Comparison of ENCODE assay signal across 8 cellular contexts in genomic region chr12:8947737-8948136, GRCh38. TPM values are rescaled to one million over a fixed set of nuclear protein-coding genes. Genes with fewer than 3 reads are reported as not detected.
DNase-seq lines count a peak whose midpoint lies in the region; ATAC-seq and TF ChIP-seq lines count a peak whose summit lies in the region.

No MANE protein-coding gene starts in this region.

- ATAC-seq in CD4-positive, CD25-positive, alpha-beta regulatory T cell (ENCODE audit: low read depth in 2 of 2) = no peak
- no peak for ATAC-seq in memory B cell (ENCODE audit: low read depth)
- no peak for ATAC-seq in GM21360 (IDR thresholded peaks at IDR 0.05; ENCODE audit: unreplicated experiment)
- no peak for ATAC-seq in GM18505 (IDR thresholded peaks at IDR 0.05; ENCODE audit: unreplicated experiment)
- ATAC-seq in HG03469 (IDR thresholded peaks at IDR 0.05; ENCODE audit: unreplicated experiment) = no peak
- ATAC-seq in GM19395 (IDR thresholded peaks at IDR 0.05; ENCODE audit: unreplicated experiment) = no peak

- no peaks in the 10 kb centered on the region for H3K27me3 Mint-ChIP-seq in CD4-positive, CD25-positive, alpha-beta regulatory T cell
- H3K27me3 Mint-ChIP-seq in HFFc6 (ENCODE audit: insufficient read depth) = peaks cover 2% of the 10 kb centered on the region; the same call in 1 of the 2 replicates
- H3K27me3 Mint-ChIP-seq in activated CD4-positive, alpha-beta memory T cell treated with anti-CD3 and anti-CD28 coated beads for 36 hours = no peaks in the 10 kb centered on the region
- no peaks in the 10 kb centered on the region for H3K27me3 Mint-ChIP-seq in memory B cell

- POLR2A ChIA-PET in activated CD4-positive, alpha-beta memory T cell treated with anti-CD3 and anti-CD28 coated beads for 36 hours (lab: Charles Lee) = interaction anchor here (1.1 to 3.5 kb wide), 3 partner anchors 33 to 77 kb away, joined by 3 to 12 read pairs (median 3); no protein-coding TSS in a partner anchor

- H3K27ac Mint-ChIP-seq in CD4-positive, CD25-positive, alpha-beta regulatory T cell = peak overlapping the region; percentile 68 to 99 (median 94)
- H3K27ac Mint-ChIP-seq in HFFc6 (no peak overlapping the region), memory B cell (peak overlapping the region; percentile 41)
- peak overlapping the region; percentile 23 for H3K27ac Mint-ChIP-seq in activated CD4-positive, alpha-beta memory T cell treated with anti-CD3 and anti-CD28 coated beads for 36 hours

- DNase-seq in CD4-positive, CD25-positive, alpha-beta regulatory T cell = no peak
- DNase-seq in HFFc6 (no peak), memory B cell (ENCODE audit: low spot score in 2 of 2) (no peak)
- no peak for DNase-seq in activated CD4-positive, alpha-beta memory T cell treated with anti-CD3 and anti-CD28 coated beads for 36 hours

- intact Hi-C loops in activated CD4-positive, alpha-beta memory T cell treated with anti-CD3 and anti-CD28 coated beads for 36 hours (cut with micrococcal nuclease) = loop anchor here (5.0 kb wide), 1 partner anchor 265 kb away; no protein-coding TSS in a partner anchor

- peaks cover 36% of the 10 kb centered on the region for H3K36me3 ChIP-seq in CD4-positive, CD25-positive, alpha-beta regulatory T cell (ENCODE audit: control insufficient read depth, insufficient read depth, low read length)

- TF ChIP-seq CTCF in HFFc6 (IDR thresholded peaks at IDR 0.05) = no peak

- H3K4me1 Mint-ChIP-seq in CD4-positive, CD25-positive, alpha-beta regulatory T cell = peaks cover 23 to 60% (median 47%) of the 10 kb centered on the region in 4 donors
- H3K4me1 Mint-ChIP-seq in HFFc6 (ENCODE audit: low read depth) (peaks cover 30% of the 10 kb centered on the region), memory B cell (peaks cover 24% of the 10 kb centered on the region)
- peaks cover 38% of the 10 kb centered on the region for H3K4me1 Mint-ChIP-seq in activated CD4-positive, alpha-beta memory T cell treated with anti-CD3 and anti-CD28 coated beads for 36 hours (ENCODE audit: low read depth)

- H3K36me3 Mint-ChIP-seq in CD4-positive, CD25-positive, alpha-beta regulatory T cell = peaks cover 17% of the 10 kb centered on the region
- peaks cover 9% of the 10 kb centered on the region for H3K36me3 Mint-ChIP-seq in HFFc6 (ENCODE audit: low read depth)
- peaks cover 25% of the 10 kb centered on the region for H3K36me3 Mint-ChIP-seq in activated CD4-positive, alpha-beta memory T cell treated with anti-CD3 and anti-CD28 coated beads for 36 hours
- peaks cover 12% of the 10 kb centered on the region for H3K36me3 Mint-ChIP-seq in memory B cell

- TF ChIP-seq POLR2A in GM18505 (IDR thresholded peaks at IDR 0.05; ENCODE audit: borderline replicate concordance, extremely low read depth, insufficient read depth, insufficient read length) = no peak

- H3K9me3 Mint-ChIP-seq in CD4-positive, CD25-positive, alpha-beta regulatory T cell = peaks cover 0 to 3% (median 0%) of the 10 kb centered on the region in 7 donors
- H3K9me3 Mint-ChIP-seq in HFFc6 (no peaks in the 10 kb centered on the region), memory B cell (no peaks in the 10 kb centered on the region)
- H3K9me3 Mint-ChIP-seq in activated CD4-positive, alpha-beta memory T cell treated with anti-CD3 and anti-CD28 coated beads for 36 hours = peaks cover 2% of the 10 kb centered on the region

- no peaks in the 10 kb centered on the region for H3K27me3 ChIP-seq in CD4-positive, CD25-positive, alpha-beta regulatory T cell (ENCODE audit: control insufficient read depth, insufficient read depth, low read length)

- H3K4me1 ChIP-seq in CD4-positive, CD25-positive, alpha-beta regulatory T cell (ENCODE audit: control insufficient read depth, insufficient read depth, low read length, poor library complexity, severe bottlenecking) = peaks cover 49% of the 10 kb centered on the region

- H3K4me3 ChIP-seq in CD4-positive, CD25-positive, alpha-beta regulatory T cell (ENCODE audit: low read depth, low read length) = peak overlapping the region; percentile 100

- no peaks in the 10 kb centered on the region for H3K9me3 ChIP-seq in CD4-positive, CD25-positive, alpha-beta regulatory T cell (ENCODE audit: control insufficient read depth in 2 of 2, low read length in 2 of 2)

- peak overlapping the region; percentile 59 to 97 (median 87) for H3K4me3 Mint-ChIP-seq in CD4-positive, CD25-positive, alpha-beta regulatory T cell
- peak overlapping the region; percentile 95 for H3K4me3 Mint-ChIP-seq in HFFc6
- H3K4me3 Mint-ChIP-seq in activated CD4-positive, alpha-beta memory T cell treated with anti-CD3 and anti-CD28 coated beads for 36 hours = peak overlapping the region; percentile 53
- peak overlapping the region; percentile 14 for H3K4me3 Mint-ChIP-seq in memory B cell

- peak overlapping the region; percentile 98 for H3K27ac ChIP-seq in CD4-positive, CD25-positive, alpha-beta regulatory T cell (ENCODE audit: insufficient read depth, low read length, poor library complexity, severe bottlenecking)

- CTCF ChIA-PET in activated CD4-positive, alpha-beta memory T cell treated with anti-CD3 and anti-CD28 coated beads for 36 hours (lab: Charles Lee) = interaction anchor here (0.7 to 9.1 kb wide), 6 partner anchors 34 to 404 kb away, joined by 3 to 128 read pairs (median 4); partner anchors contain the start of gene PHC1

RNA-seq across cellular contexts. Expression of gene M6PR, which starts 1.7 kb away (rescaled TPM):
- 132 TPM for total RNA-seq in CD4-positive, CD25-positive, alpha-beta regulatory T cell
- 100 to 1,000 TPM; 227 to 272 (median 261) TPM for polyA plus RNA-seq in CD4-positive, CD25-positive, alpha-beta regulatory T cell
- total RNA-seq in HFFc6 (2021; fragmentation: NEBNext Ultra II Directional; extraction: Animal tissue kit (Norgen Biotek cat#: 25700)) = 100 to 1,000 TPM; 138 to 160 (median 151) TPM
- total RNA-seq in activated CD4-positive, alpha-beta memory T cell treated with anti-CD3 and anti-CD28 coated beads for 36 hours = 100 to 1,000 TPM; 150 to 164 TPM

RNA-seq across cellular contexts. Expression of gene PHC1, which starts 33.4 kb away (rescaled TPM):
- total RNA-seq in CD4-positive, CD25-positive, alpha-beta regulatory T cell = 46.6 TPM
- polyA plus RNA-seq in CD4-positive, CD25-positive, alpha-beta regulatory T cell = 10 to 100 TPM; 15.5 to 17.2 (median 16.4) TPM
- total RNA-seq in HFFc6 (2021; fragmentation: NEBNext Ultra II Directional; extraction: Animal tissue kit (Norgen Biotek cat#: 25700)) = 10 to 100 TPM; 17.2 to 22.3 (median 19.9) TPM
- 10 to 100 TPM; 21.6 to 24.0 TPM for total RNA-seq in activated CD4-positive, alpha-beta memory T cell treated with anti-CD3 and anti-CD28 coated beads for 36 hours

RNA-seq across cellular contexts. Expression of gene KLRG1, which starts 41.6 kb away (rescaled TPM):
- total RNA-seq in CD4-positive, CD25-positive, alpha-beta regulatory T cell = 4.8 TPM
- polyA plus RNA-seq in CD4-positive, CD25-positive, alpha-beta regulatory T cell = 10 to 100 TPM; 15.8 to 22.2 (median 16.6) TPM
- under 1 TPM in 2 of 6 experiments, not detected in 4; 0.25 to 0.26 TPM for total RNA-seq in HFFc6 (2021; fragmentation: NEBNext Ultra II Directional; extraction: Animal tissue kit (Norgen Biotek cat#: 25700))
- total RNA-seq in activated CD4-positive, alpha-beta memory T cell treated with anti-CD3 and anti-CD28 coated beads for 36 hours = 1 to 10 TPM; 4.4 to 5.4 TPM

Comparison
In these comparisons a context has a peak if more than half of its experiments do, and no peak if none do; other contexts are left out.
1. H3K4me3 Mint-ChIP-seq: peak in every context shown above with its lines; median percentile 95 in HFFc6; 87 in CD4-positive, CD25-positive, alpha-beta regulatory T cell; 53 in activated CD4-positive, alpha-beta memory T cell treated with anti-CD3 and anti-CD28 coated beads for 36 hours; 14 in memory B cell.